ENCODE assay signal across 8 cellular contexts in genomic region chr14:73058224-73058922, GRCh38. TPM values are rescaled to one million over a fixed set of nuclear protein-coding genes. Genes with fewer than 3 reads are reported as not detected.
A peak's percentile ranks its signal among the peaks of the same experiment; 100 is the strongest.
DNase-seq lines count a peak whose midpoint lies in the region; ATAC-seq and TF ChIP-seq lines count a peak whose summit lies in the region.

Gene RBM25 (plus strand): TSS chr14:73058534. CDS start chr14:73071642, 13,108 bp downstream.

- no peak for TF ChIP-seq CTCF in fibroblast of pulmonary artery (IDR thresholded peaks at IDR 0.05; ENCODE audit: low read length, missing control alignments)
- no peak for TF ChIP-seq CTCF in natural killer cell (IDR thresholded peaks at IDR 0.05)

- intact Hi-C loops in natural killer cell (cut with micrococcal nuclease) = loop anchor here (1.0 to 2.0 kb wide), 3 partner anchors 31 to 132 kb away; partner anchors contain the start of genes DCAF4, PSEN1 and ZFYVE1

- H3K27me3 Mint-ChIP-seq in natural killer cell (ENCODE audit: low read depth in 2 of 2) = no peaks in the 10 kb centered on the region

- no peaks in the 10 kb centered on the region for H3K36me3 Mint-ChIP-seq in natural killer cell

- in situ Hi-C loops in G401 (cut with HindIII; ENCODE audit: low sequenced_read_pairs) = no loop called here
- in situ Hi-C loops in HAP-1 (cut with MboI; ENCODE audit: low sequenced_read_pairs) = no loop called here

- no peaks in the 10 kb centered on the region for H3K27me3 ChIP-seq in HAP-1 (ENCODE audit: low read depth)

- peak within 1 kb of the TSS; percentile 86 for H3K4me3 ChIP-seq in HAP-1
- H3K4me3 ChIP-seq in fibroblast of pulmonary artery (replicated peaks; ENCODE audit: low read depth, low read length) = peak within 1 kb of the TSS; percentile 98

- peaks cover 31% of the 10 kb centered on the region for H3K4me1 ChIP-seq in HAP-1

- no peak within 1 kb of the TSS for H3K27ac Mint-ChIP-seq in natural killer cell

- H3K4me3 Mint-ChIP-seq in natural killer cell = no peak within 1 kb of the TSS

- TF ChIP-seq POLR2A in Raji (IDR thresholded peaks at IDR 0.05; ENCODE audit: insufficient read depth, low read depth, low read length) = peak; percentile 99

- ATAC-seq in natural killer cell = peak; percentile 89 to 99 (median 90)

- H3K9me3 Mint-ChIP-seq in natural killer cell = no peaks in the 10 kb centered on the region

- no peaks in the 10 kb centered on the region for H3K36me3 ChIP-seq in HAP-1 (replicated peaks)

- peak; percentile 99 for DNase-seq in G401 (ENCODE audit: low spot score)
- peak; percentile 96 to 99 for DNase-seq in HAP-1 (ENCODE audit: low spot score in 2 of 2)
- peak; percentile 98 for DNase-seq in M059J (ENCODE audit: low read depth)
- peak; percentile 90 for DNase-seq in activated T-helper 9 cell treated with anti-CD3 and anti-CD28 coated beads, Interleukin-2, amount 50 U/mL, for 16 hours (ENCODE audit: low read depth)
- peak; percentile 100 for DNase-seq in fibroblast of pulmonary artery (ENCODE audit: low read depth)
- peak; percentile 91 for DNase-seq in natural killer cell
- DNase-seq in stimulated activated naive CD4-positive, alpha-beta T cell treated with Interleukin-2 at 50 U/mL for 16 hours (lab: John Stamatoyannopoulos, UW) = peak; percentile 93

- no peaks in the 10 kb centered on the region for H3K9me3 ChIP-seq in HAP-1

- H3K4me1 Mint-ChIP-seq in natural killer cell = peaks cover 21 to 24% of the 10 kb centered on the region in 2 donors

RNA-seq across cellular contexts. Expression of gene RBM25, which starts in this region (rescaled TPM):
- 9.9 and 12.3 TPM in 2 replicates for total RNA-seq in G401 (2014; rRNA removed; shearing (Covaris generic))
- total RNA-seq in M059J (2014; rRNA removed; shearing (Covaris generic)) = 19.5 and 24.5 TPM in 2 replicates
- 100 to 1,000 TPM; 180 to 185 (median 182) TPM for total RNA-seq in natural killer cell

Comparison
In these comparisons a context has a peak if more than half of its experiments do, and no peak if none do; other contexts are left out.
1. Peak in every context shown above with its lines: DNase-seq, ATAC-seq and H3K4me3 ChIP-seq.